ENCODE assay signal across 8 cellular contexts in the genomic region with DNA sequence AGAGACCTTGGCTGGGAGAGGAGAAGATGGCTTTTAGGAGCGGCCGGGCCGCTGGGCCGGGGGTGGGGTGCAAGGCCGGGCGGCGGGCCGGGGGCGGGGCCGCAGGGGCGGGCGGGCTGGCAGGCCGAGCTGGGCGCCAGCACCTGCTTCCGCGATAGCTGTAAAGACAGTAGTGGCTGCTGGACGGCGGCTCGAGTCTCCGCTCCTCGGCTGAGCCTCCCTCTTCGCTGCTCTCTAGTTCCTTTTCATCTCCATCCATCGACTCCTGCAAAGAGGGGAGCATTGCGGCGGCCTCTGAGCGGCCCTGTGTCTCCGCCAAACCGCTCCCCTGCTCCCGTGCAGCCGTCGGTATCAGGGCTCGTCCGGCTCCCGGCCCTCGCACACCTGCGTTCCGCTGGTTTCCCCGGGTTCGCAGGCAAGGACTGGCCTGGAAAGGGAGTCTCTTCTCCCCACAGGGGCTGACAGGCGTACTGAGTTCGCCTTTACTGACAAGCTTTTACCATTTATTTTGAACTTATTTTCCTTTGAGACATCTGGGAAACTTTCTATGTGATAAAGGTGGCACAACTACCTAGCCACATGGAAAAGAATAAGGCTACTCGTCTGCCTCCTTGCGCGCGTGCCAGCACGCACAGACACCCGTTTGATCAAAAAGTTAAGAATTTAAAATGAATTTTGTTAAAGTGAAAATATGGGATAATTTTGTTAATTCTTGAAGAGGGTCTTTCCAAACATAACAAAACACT. TPM values are rescaled to one million over a fixed set of nuclear protein-coding genes. Genes with fewer than 3 reads are reported as not detected.
DNase-seq lines count a peak whose midpoint lies in the region; ATAC-seq and TF ChIP-seq lines count a peak whose summit lies in the region.

Gene C17orf75 (minus strand): TSS at position 317 of the 746 bp plus-strand sequence. CDS start 34 bp downstream, at position 283.

- DNase-seq in Caki2 (ENCODE audit: low read depth), result peak; percentile 82
- DNase-seq in HuH-7 (ENCODE audit: low spot score), result peak; percentile 60
- peak; percentile 75 for DNase-seq in RWPE1 (ENCODE audit: low spot score)
- DNase-seq in fibroblast of peridontal ligament (ENCODE audit: extremely low read depth), result peak; percentile 67
- peak; percentile 68 for DNase-seq in natural killer cell
- peak; percentile 58 to 83 (median 64) for DNase-seq in stimulated activated naive CD4-positive, alpha-beta T cell (lab: John Stamatoyannopoulos, UW)

- no peaks in the 10 kb centered on the region for H3K9me3 Mint-ChIP-seq in activated T-helper 17 cell treated with anti-CD3 and anti-CD28 coated beads, Interleukin-2, amount 50 U/mL, for 72 hours
- no peaks in the 10 kb centered on the region for H3K9me3 Mint-ChIP-seq in natural killer cell

- H3K4me3 Mint-ChIP-seq in activated T-helper 17 cell treated with anti-CD3 and anti-CD28 coated beads, Interleukin-2, amount 50 U/mL, for 72 hours, result peak within 1 kb of the TSS; percentile 89
- H3K4me3 Mint-ChIP-seq in natural killer cell, result peak within 1 kb of the TSS; percentile 94

- H3K27me3 Mint-ChIP-seq in activated T-helper 17 cell treated with anti-CD3 and anti-CD28 coated beads, Interleukin-2, amount 50 U/mL, for 72 hours, result no peaks in the 10 kb centered on the region
- no peaks in the 10 kb centered on the region for H3K27me3 Mint-ChIP-seq in natural killer cell (ENCODE audit: low read depth in 2 of 2)

- POLR2A ChIA-PET in RWPE1 (lab: Yijun Ruan, JAX; ENCODE audit: low non-redundant PET), result interaction anchor here (0.5 kb wide), 1 partner anchor 115 kb away, joined by 5 read pairs; no protein-coding TSS in a partner anchor

- TF ChIP-seq CTCF in RWPE1 (conservative IDR thresholded peaks at IDR 0.05; ENCODE audit: low read depth), result no peak
- no peak for TF ChIP-seq CTCF in natural killer cell (IDR thresholded peaks at IDR 0.05)

- H3K4me1 Mint-ChIP-seq in activated T-helper 17 cell treated with anti-CD3 and anti-CD28 coated beads, Interleukin-2, amount 50 U/mL, for 72 hours, result peaks cover 11% of the 10 kb centered on the region
- H3K4me1 Mint-ChIP-seq in natural killer cell, result peaks cover 25 to 27% of the 10 kb centered on the region in 2 donors

- in situ Hi-C loops in Caki2 (cut with HindIII; ENCODE audit: low pct_unique_long_range_greater_than_20kb, low sequenced_read_pairs), result no loop called here

- CTCF ChIA-PET in RWPE1 (lab: Yijun Ruan, JAX), result interaction anchor here (0.6 kb wide), 1 partner anchor 102 kb away, joined by 3 read pairs; the partner anchor contains the start of gene PSMD11

- intact Hi-C loops in natural killer cell (cut with micrococcal nuclease), result loop anchor here (1.0 kb wide), 1 partner anchor 8 kb away; the partner anchor contains the start of gene ZNF207

- ATAC-seq in GM21381 (IDR thresholded peaks at IDR 0.05; ENCODE audit: unreplicated experiment) (peak; percentile 93), natural killer cell (peak; percentile 86 to 90 (median 88))
- ATAC-seq in activated T-helper 17 cell treated with anti-CD3 and anti-CD28 coated beads, Interleukin-2, amount 50 U/mL, for 72 hours (replicated peaks), result peak; percentile 89

- H3K36me3 Mint-ChIP-seq in activated T-helper 17 cell treated with anti-CD3 and anti-CD28 coated beads, Interleukin-2, amount 50 U/mL, for 72 hours (ENCODE audit: low read depth), result peaks cover 7% of the 10 kb centered on the region
- H3K36me3 Mint-ChIP-seq in natural killer cell, result no peaks in the 10 kb centered on the region

- peak within 1 kb of the TSS; percentile 88 for H3K27ac Mint-ChIP-seq in activated T-helper 17 cell treated with anti-CD3 and anti-CD28 coated beads, Interleukin-2, amount 50 U/mL, for 72 hours
- peak within 1 kb of the TSS; percentile 84 to 96 for H3K27ac Mint-ChIP-seq in natural killer cell

- peak within 1 kb of the TSS; percentile 93 for H3K27ac ChIP-seq in RWPE1

RNA-seq across cellular contexts. Expression of gene C17orf75, which starts in this region (rescaled TPM):
- 16.7 and 24.6 TPM in 2 replicates for total RNA-seq in Caki2 (2014; rRNA removed; shearing (Covaris generic); ENCODE audit: low replicate concordance)
- total RNA-seq in activated T-helper 17 cell treated with anti-CD3 and anti-CD28 coated beads, Interleukin-2, amount 50 U/mL, for 72 hours, result 10 to 100 TPM; 12.1 to 14.8 TPM
- total RNA-seq in natural killer cell, result 10 to 100 TPM; 12.7 to 18.8 (median 13.3) TPM

Comparison
In these comparisons a context has a peak if more than half of its experiments do, and no peak if none do; other contexts are left out.
1. Peak in every context shown above with its lines: DNase-seq, ATAC-seq and H3K27ac ChIP-seq.